In genomic region chr15:78641876-78642275, GRCh38 we compare ENCODE assay signal across 18 cellular contexts. TPM values are rescaled to one million over a fixed set of nuclear protein-coding genes. Genes with fewer than 3 reads are reported as not detected.
DNase-seq lines count a peak whose midpoint lies in the region; ATAC-seq, FAIRE-seq and TF ChIP-seq lines count a peak whose summit lies in the region.
"Had no signal": no experiment of that assay in that cellular context is flagged by ENCODE, and none has a peak within 500 bp of the region (broad histone marks: within the 10 kb centered on the region; RNA-seq: fewer than 3 reads in every experiment).

No MANE protein-coding gene starts in this region.

- H3K27ac ChIP-seq in naive thymus-derived CD4-positive, alpha-beta T cell (ENCODE audit: low read depth, low read length): no peak overlapping the region
- H3K27ac ChIP-seq: 22Rv1, epithelial cell of prostate, gastroesophageal sphincter, Peyer's patch had no signal

- CTCF ChIA-PET in Calu3 (lab: Charles Lee): interaction anchor here (1.0 kb wide), 1 partner anchor 67 kb away, joined by 4 read pairs; no protein-coding TSS in a partner anchor
- CTCF ChIA-PET in naive thymus-derived CD4-positive, alpha-beta T cell (lab: Charles Lee): no interaction called here

- no peak overlapping the region for H3K27ac Mint-ChIP-seq in Calu3 (ENCODE audit: unreplicated experiment)
- no peak overlapping the region for H3K27ac Mint-ChIP-seq in activated naive CD8-positive, alpha-beta T cell treated with anti-CD3 and anti-CD28 coated beads, Interleukin-2, amount 10 ng/mL, durations not matched to agents 7 days and 5 days
- H3K27ac Mint-ChIP-seq in naive thymus-derived CD4-positive, alpha-beta T cell: peak overlapping the region in 1 of 9 donors; percentile 31
- H3K27ac Mint-ChIP-seq: activated B cell treated with CpG ODN at 0.5 μM for 24 hours had no signal

- H3K4me3 Mint-ChIP-seq in Calu3 (ENCODE audit: low read depth, unreplicated experiment): peak overlapping the region; percentile 69
- peak overlapping the region; percentile 61 for H3K4me3 Mint-ChIP-seq in activated naive CD8-positive, alpha-beta T cell treated with anti-CD3 and anti-CD28 coated beads, Interleukin-2, amount 10 ng/mL, durations not matched to agents 7 days and 5 days
- H3K4me3 Mint-ChIP-seq in naive thymus-derived CD4-positive, alpha-beta T cell: peak overlapping the region in 9 of 10 donors; percentile 57 to 83 (median 72)

- H3K4me1 Mint-ChIP-seq in Calu3 (ENCODE audit: low read depth, unreplicated experiment): no peaks in the 10 kb centered on the region
- peaks cover 7% of the 10 kb centered on the region for H3K4me1 Mint-ChIP-seq in activated naive CD8-positive, alpha-beta T cell treated with anti-CD3 and anti-CD28 coated beads, Interleukin-2, amount 10 ng/mL, durations not matched to agents 7 days and 5 days
- peaks cover 0 to 14% (median 9%) of the 10 kb centered on the region in 7 donors for H3K4me1 Mint-ChIP-seq in naive thymus-derived CD4-positive, alpha-beta T cell

- no peak for FAIRE-seq in D721Med (lab: Jason Lieb, UNC)
- FAIRE-seq: colon had no signal

- POLR2A ChIA-PET in activated naive CD8-positive, alpha-beta T cell treated with anti-CD3 and anti-CD28 coated beads, Interleukin-2, amount 10 ng/mL, durations not matched to agents 7 days and 5 days (lab: Charles Lee): no interaction called here
- POLR2A ChIA-PET in naive thymus-derived CD4-positive, alpha-beta T cell (lab: Charles Lee): no interaction called here

- no peaks in the 10 kb centered on the region for H3K4me1 ChIP-seq in naive thymus-derived CD4-positive, alpha-beta T cell (ENCODE audit: control insufficient read depth in 2 of 2, insufficient read depth in 2 of 2, low read length in 2 of 2)

- BruUV-seq in Calu3 (replicated peaks; lab: Mats Ljungman, UMichigan): no TSS peak

- no peak for ATAC-seq in activated naive CD8-positive, alpha-beta T cell treated with anti-CD3 and anti-CD28 coated beads, Interleukin-2, amount 10 ng/mL, durations not matched to agents 7 days and 5 days (ENCODE audit: low read depth)
- no peak for ATAC-seq in naive thymus-derived CD4-positive, alpha-beta T cell
- ATAC-seq: gastroesophageal sphincter had no signal

- H3K9me3 Mint-ChIP-seq in Calu3 (ENCODE audit: low read depth, unreplicated experiment): no peaks in the 10 kb centered on the region
- H3K9me3 Mint-ChIP-seq in activated naive CD8-positive, alpha-beta T cell treated with anti-CD3 and anti-CD28 coated beads, Interleukin-2, amount 10 ng/mL, durations not matched to agents 7 days and 5 days: no peaks in the 10 kb centered on the region
- no peaks in the 10 kb centered on the region for H3K9me3 Mint-ChIP-seq in naive thymus-derived CD4-positive, alpha-beta T cell
- H3K9me3 Mint-ChIP-seq: activated B cell treated with CpG ODN at 0.5 μM for 24 hours had no signal

- H3K9me3 ChIP-seq in naive thymus-derived CD4-positive, alpha-beta T cell (ENCODE audit: control insufficient read depth in 2 of 3, low read length in 3 of 3): no peaks in the 10 kb centered on the region
- H3K9me3 ChIP-seq: gastroesophageal sphincter, Peyer's patch had no signal

- H3K4me3 ChIP-seq in naive thymus-derived CD4-positive, alpha-beta T cell (ENCODE audit: low read length): no peak overlapping the region

- intact Hi-C loops in Calu3 (cut with micrococcal nuclease; ENCODE audit: unreplicated experiment): no loop called here
- intact Hi-C loops in naive thymus-derived CD4-positive, alpha-beta T cell (cut with micrococcal nuclease): no loop called here

- peaks cover 0 to 3% of the 10 kb centered on the region in 2 donors for H3K27me3 ChIP-seq in naive thymus-derived CD4-positive, alpha-beta T cell (ENCODE audit: control insufficient read depth in 2 of 2, insufficient read depth in 2 of 2, low read length in 2 of 2)

- H3K36me3 ChIP-seq in naive thymus-derived CD4-positive, alpha-beta T cell (ENCODE audit: control insufficient read depth in 2 of 3, insufficient read depth in 3 of 3, low read length in 3 of 3): no peaks in the 10 kb centered on the region
- H3K36me3 ChIP-seq: gastroesophageal sphincter, Peyer's patch had no signal

- peaks cover 11% of the 10 kb centered on the region for H3K36me3 Mint-ChIP-seq in Calu3 (ENCODE audit: insufficient read depth, unreplicated experiment)
- H3K36me3 Mint-ChIP-seq in activated naive CD8-positive, alpha-beta T cell treated with anti-CD3 and anti-CD28 coated beads, Interleukin-2, amount 10 ng/mL, durations not matched to agents 7 days and 5 days: no peaks in the 10 kb centered on the region
- H3K36me3 Mint-ChIP-seq in naive thymus-derived CD4-positive, alpha-beta T cell: no peaks in the 10 kb centered on the region

- peaks cover 41% of the 10 kb centered on the region for H3K27me3 Mint-ChIP-seq in Calu3 (ENCODE audit: unreplicated experiment)
- H3K27me3 Mint-ChIP-seq in activated naive CD8-positive, alpha-beta T cell treated with anti-CD3 and anti-CD28 coated beads, Interleukin-2, amount 10 ng/mL, durations not matched to agents 7 days and 5 days: peaks cover 14% of the 10 kb centered on the region
- peaks cover 15 to 29% (median 23%) of the 10 kb centered on the region in 5 donors for H3K27me3 Mint-ChIP-seq in naive thymus-derived CD4-positive, alpha-beta T cell

- TF ChIP-seq CTCF in Calu3 (IDR thresholded peaks at IDR 0.05; ENCODE audit: unreplicated experiment): no peak
- no peak for TF ChIP-seq CTCF in D721Med (IDR thresholded peaks at IDR 0.05; ENCODE audit: insufficient read depth, missing control alignments)

- peak; percentile 12 for DNase-seq in NCI-H1694 (lab: John Stamatoyannopoulos, UW)
- no peak for DNase-seq in NCI-H1694 treated with DMSO at 0.1 percent for 48 hours (lab: John Stamatoyannopoulos, UW)
- no peak for DNase-seq in Calu3
- DNase-seq in activated naive CD8-positive, alpha-beta T cell treated with anti-CD3 and anti-CD28 coated beads, Interleukin-2, amount 10 ng/mL, durations not matched to agents 7 days and 5 days: no peak
- no peak for DNase-seq in naive thymus-derived CD4-positive, alpha-beta T cell
- no peak for DNase-seq in mucosa of gallbladder (ENCODE audit: low spot score)
- no peak for DNase-seq in NCI-H146 treated with DMSO at 0.1 percent for 48 hours (lab: John Stamatoyannopoulos, UW; ENCODE audit: unreplicated experiment)
- DNase-seq in D721Med (ENCODE audit: insufficient read length, low spot score): no peak
- DNase-seq: activated B cell treated with CpG ODN at 0.5 μM for 24 hours, NCI-H1930, Peyer's patch had no signal

RNA-seq across cellular contexts. Expression of gene CHRNB4, which starts 0.9 kb away (rescaled TPM):
- total RNA-seq in Calu3 (2022): not detected in 2 replicates
- total RNA-seq in activated naive CD8-positive, alpha-beta T cell treated with anti-CD3 and anti-CD28 coated beads, Interleukin-2, amount 10 ng/mL, durations not matched to agents 7 days and 5 days: not detected
- not detected for total RNA-seq in naive thymus-derived CD4-positive, alpha-beta T cell
- polyA plus RNA-seq in naive thymus-derived CD4-positive, alpha-beta T cell: not detected
- total RNA-seq in mucosa of gallbladder: not detected
- total RNA-seq: activated B cell treated with CpG ODN at 0.5 μM for 24 hours, G401, LHCN-M2, mononuclear cell, Peyer's patch had no signal

RNA-seq across cellular contexts. Expression of gene CHRNA3, which starts 21.1 kb away (rescaled TPM):
- not detected in 2 replicates for total RNA-seq in Calu3 (2022)
- total RNA-seq in activated naive CD8-positive, alpha-beta T cell treated with anti-CD3 and anti-CD28 coated beads, Interleukin-2, amount 10 ng/mL, durations not matched to agents 7 days and 5 days: not detected
- total RNA-seq in naive thymus-derived CD4-positive, alpha-beta T cell: not detected
- not detected for polyA plus RNA-seq in naive thymus-derived CD4-positive, alpha-beta T cell
- 0.89 TPM for total RNA-seq in mucosa of gallbladder
- total RNA-seq: activated B cell treated with CpG ODN at 0.5 μM for 24 hours, LHCN-M2, mononuclear cell had no signal
